19 cellular contexts compared by ENCODE assay signal in the genomic region with DNA sequence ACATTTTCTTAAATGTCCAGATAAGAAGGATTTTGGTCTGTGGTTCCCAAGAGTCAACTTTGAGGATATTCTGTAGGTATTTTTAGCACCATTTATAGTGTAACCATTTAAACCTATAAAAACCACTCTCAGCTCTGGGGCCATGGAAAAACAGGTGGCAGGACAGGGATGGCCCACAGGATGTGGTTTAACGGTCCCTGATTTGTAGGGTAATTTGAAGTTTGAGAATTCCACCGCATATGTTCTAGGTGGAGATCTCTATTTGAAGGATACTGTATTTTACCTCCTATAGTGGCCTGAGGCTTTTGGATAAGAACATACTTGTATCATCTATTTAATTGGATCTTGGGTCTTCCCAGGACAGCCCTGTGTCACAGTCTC.
DNase-seq lines count a peak whose midpoint lies in the region; ATAC-seq, FAIRE-seq and TF ChIP-seq lines count a peak whose summit lies in the region.
"Had no signal": no experiment of that assay in that cellular context is flagged by ENCODE, and none has a peak within 500 bp of the region (broad histone marks: within the 10 kb centered on the region; RNA-seq: fewer than 3 reads in every experiment).

No MANE protein-coding gene starts in this region.

- POLR2A ChIA-PET in K562 (lab: Yijun Ruan, JAX): interaction anchor here (1.1 to 3.6 kb wide), 2 partner anchors 11 to 18 kb away, joined by 5 to 41 read pairs; no protein-coding TSS in a partner anchor

- WGBS in K562 (ENCODE audit: insufficient coverage, low coverage, missing lambda C conversion rate): 2% methylated on average over 2 of the region's 2 CpGs

- H3K4me2 ChIP-seq in KMS-11 (peak overlapping the region; percentile 50), K562 (ENCODE audit: insufficient read depth, low read length) (no peak overlapping the region)

- no peak for ATAC-seq in K562
- no peak for ATAC-seq in HG03354 (IDR thresholded peaks at IDR 0.05; ENCODE audit: poor library complexity, severe bottlenecking, unreplicated experiment)
- ATAC-seq: CD8-positive, alpha-beta T cell; PC-3 had no signal

- TF ChIP-seq EP300 in K562 (IDR thresholded peaks at IDR 0.05; ENCODE audit: low read length): no peak

- FAIRE-seq in K562 (lab: Jason Lieb, UNC): no peak
- FAIRE-seq: G401.6 had no signal

- H3K36me3 ChIP-seq in KMS-11 (ENCODE audit: insufficient read depth) (no peaks in the 10 kb centered on the region), K562 (ENCODE audit: control insufficient read depth, insufficient read depth, low read length) (no peaks in the 10 kb centered on the region), tibial artery (no peaks in the 10 kb centered on the region)
- H3K36me3 ChIP-seq: HAP-1, MG63, SJSA1 had no signal

- H3K9me3 ChIP-seq in K562 (replicated peaks; ENCODE audit: control insufficient read depth, insufficient read depth, low read depth, low read length): no peaks in the 10 kb centered on the region
- peaks cover 0 to 2% (median under 1%) of the 10 kb centered on the region in 3 donors for H3K9me3 ChIP-seq in tibial artery
- H3K9me3 ChIP-seq: HAP-1, MG63, SJSA1 had no signal

- peaks cover 64% of the 10 kb centered on the region for H3K4me1 ChIP-seq in KMS-11 (ENCODE audit: low read depth, poor library complexity, severe bottlenecking)
- no peaks in the 10 kb centered on the region for H3K4me1 ChIP-seq in K562 (replicated peaks in 1 of 2; ENCODE audit: control insufficient read depth in 2 of 2, insufficient read depth in 2 of 2, low read length in 2 of 2)
- no peaks in the 10 kb centered on the region for H3K4me1 ChIP-seq in tibial artery
- H3K4me1 ChIP-seq: HAP-1, SJSA1 had no signal

- in situ Hi-C loops in K562 (cut with MboI): no loop called here

- H3K79me2 ChIP-seq in KMS-11 (ENCODE audit: insufficient read depth, low read depth) (no peaks in the 10 kb centered on the region), K562 (ENCODE audit: control insufficient read depth, insufficient read depth, low read length) (no peaks in the 10 kb centered on the region)

- BruUV-seq in K562 (replicated peaks; lab: Mats Ljungman, UMichigan): no TSS peak

- DNase-seq in NAMALWA (ENCODE audit: low spot score): peak; percentile 32
- DNase-seq in K562 (ENCODE audit: extremely low read depth in 1 of 4, low spot score in 3 of 4): no peak
- DNase-seq in tibial artery: no peak
- DNase-seq in activated CD4-positive, alpha-beta T cell treated with anti-CD3 and anti-CD28 coated beads for 1 hour: no peak
- no peak for DNase-seq in ecto neural progenitor cell (ENCODE audit: low spot score)
- DNase-seq: CD8-positive, alpha-beta T cell; DMS79 treated with DMSO at 0.1 percent for 48 hours; KG1; MG63; NCI-H1436; NCI-H2029; NCI-H2171; NCI-H446 treated with DMSO at 0.1 percent for 48 hours; PC-3 had no signal

- no peak overlapping the region for H3K27ac ChIP-seq in KMS-11
- H3K27ac ChIP-seq in K562 (ENCODE audit: extremely low read depth, low read depth, low read length): no peak overlapping the region
- no peak overlapping the region for H3K27ac ChIP-seq in tibial artery
- H3K27ac ChIP-seq: SJSA1 had no signal

- no peaks in the 10 kb centered on the region for H3K27me3 ChIP-seq in KMS-11 (ENCODE audit: insufficient read depth, low read depth)
- H3K27me3 ChIP-seq in K562 (ENCODE audit: control insufficient read depth in 2 of 2, insufficient read depth in 2 of 2, low read length in 2 of 2): peaks cover 22 to 29% of the 10 kb centered on the region in 2 experiments
- H3K27me3 ChIP-seq in tibial artery: peaks cover 0 to 16% of the 10 kb centered on the region in 2 donors
- H3K27me3 ChIP-seq: MG63 had no signal

- TF ChIP-seq RAD21 in K562 (CRISPR knock-in tag; conservative IDR thresholded peaks at IDR 0.05 in 1 of 2, IDR thresholded peaks at IDR 0.05 in 1 of 2): no peak

- TF ChIP-seq POLR2A in K562 (conservative IDR thresholded peaks at IDR 0.05): no peak

- intact Hi-C loops in K562 (cut with micrococcal nuclease): no loop called here
- intact Hi-C loops in tibial artery (cut with DNase I; ENCODE audit: low total_unique reads): no loop called here

- TF ChIP-seq CTCF in KMS-11 (conservative IDR thresholded peaks at IDR 0.05; ENCODE audit: low read depth, low read length) (no peak), K562 (IDR thresholded peaks at IDR 0.05 in 2 of 3, conservative IDR thresholded peaks at IDR 0.05 in 1 of 3; ENCODE audit: insufficient read depth in 2 of 3, low read depth in 1 of 3, low read length in 3 of 3) (no peak), tibial artery (IDR thresholded peaks at IDR 0.05) (no peak)

- H2AFZ ChIP-seq in KMS-11 (ENCODE audit: low read depth): no peak overlapping the region
- H2AFZ ChIP-seq in K562 (ENCODE audit: low read depth, low read length): no peak overlapping the region

- H3K4me3 ChIP-seq in KMS-11 (IDR thresholded peaks at IDR 0.05; ENCODE audit: insufficient read depth, low read depth, low read length): no peak overlapping the region
- no peak overlapping the region for H3K4me3 ChIP-seq in K562
- no peak overlapping the region for H3K4me3 ChIP-seq in tibial artery
- H3K4me3 ChIP-seq: HAP-1, MG63, SJSA1 had no signal

- H4K20me1 ChIP-seq in KMS-11 (ENCODE audit: insufficient read depth) (no peaks in the 10 kb centered on the region), K562 (replicated peaks; ENCODE audit: control insufficient read depth, insufficient read depth, low read length) (peaks cover 14% of the 10 kb centered on the region)

- CTCF ChIA-PET in K562 (lab: Yijun Ruan, JAX; ENCODE audit: low intra/inter-chr PET ratio): interaction anchor here (0.6 to 1.1 kb wide), 3 partner anchors 52 to 304 kb away, joined by 3 read pairs; no protein-coding TSS in a partner anchor

- no peaks in the 10 kb centered on the region for H3K9me1 ChIP-seq in K562 (ENCODE audit: control insufficient read depth, insufficient read depth, low read length)

- no peak overlapping the region for H3K9ac ChIP-seq in KMS-11
- no peak overlapping the region for H3K9ac ChIP-seq in K562 (ENCODE audit: insufficient read depth in 1 of 2, low read depth in 2 of 2, low read length in 2 of 2)

TF ChIP-seq in K562, 482 proteins besides CTCF, POLR2A, EP300 and RAD21 (continues in another document):
- TF ChIP-seq ZNF586 (CRISPR knock-in tag; conservative IDR thresholded peaks at IDR 0.05) (no peak), ZNF124 (CRISPR knock-in tag; IDR thresholded peaks at IDR 0.05) (no peak), GATAD2B (IDR thresholded peaks at IDR 0.05; ENCODE audit: borderline replicate concordance) (no peak), NR2C2 (CRISPR knock-in tag; IDR thresholded peaks at IDR 0.05) (0 out of 2 replicates have a peak, but pooled peaks have one; percentile 19), NR2C2 (tag; IDR thresholded peaks at IDR 0.05) (no peak)
- TF ChIP-seq, protein P1, sequence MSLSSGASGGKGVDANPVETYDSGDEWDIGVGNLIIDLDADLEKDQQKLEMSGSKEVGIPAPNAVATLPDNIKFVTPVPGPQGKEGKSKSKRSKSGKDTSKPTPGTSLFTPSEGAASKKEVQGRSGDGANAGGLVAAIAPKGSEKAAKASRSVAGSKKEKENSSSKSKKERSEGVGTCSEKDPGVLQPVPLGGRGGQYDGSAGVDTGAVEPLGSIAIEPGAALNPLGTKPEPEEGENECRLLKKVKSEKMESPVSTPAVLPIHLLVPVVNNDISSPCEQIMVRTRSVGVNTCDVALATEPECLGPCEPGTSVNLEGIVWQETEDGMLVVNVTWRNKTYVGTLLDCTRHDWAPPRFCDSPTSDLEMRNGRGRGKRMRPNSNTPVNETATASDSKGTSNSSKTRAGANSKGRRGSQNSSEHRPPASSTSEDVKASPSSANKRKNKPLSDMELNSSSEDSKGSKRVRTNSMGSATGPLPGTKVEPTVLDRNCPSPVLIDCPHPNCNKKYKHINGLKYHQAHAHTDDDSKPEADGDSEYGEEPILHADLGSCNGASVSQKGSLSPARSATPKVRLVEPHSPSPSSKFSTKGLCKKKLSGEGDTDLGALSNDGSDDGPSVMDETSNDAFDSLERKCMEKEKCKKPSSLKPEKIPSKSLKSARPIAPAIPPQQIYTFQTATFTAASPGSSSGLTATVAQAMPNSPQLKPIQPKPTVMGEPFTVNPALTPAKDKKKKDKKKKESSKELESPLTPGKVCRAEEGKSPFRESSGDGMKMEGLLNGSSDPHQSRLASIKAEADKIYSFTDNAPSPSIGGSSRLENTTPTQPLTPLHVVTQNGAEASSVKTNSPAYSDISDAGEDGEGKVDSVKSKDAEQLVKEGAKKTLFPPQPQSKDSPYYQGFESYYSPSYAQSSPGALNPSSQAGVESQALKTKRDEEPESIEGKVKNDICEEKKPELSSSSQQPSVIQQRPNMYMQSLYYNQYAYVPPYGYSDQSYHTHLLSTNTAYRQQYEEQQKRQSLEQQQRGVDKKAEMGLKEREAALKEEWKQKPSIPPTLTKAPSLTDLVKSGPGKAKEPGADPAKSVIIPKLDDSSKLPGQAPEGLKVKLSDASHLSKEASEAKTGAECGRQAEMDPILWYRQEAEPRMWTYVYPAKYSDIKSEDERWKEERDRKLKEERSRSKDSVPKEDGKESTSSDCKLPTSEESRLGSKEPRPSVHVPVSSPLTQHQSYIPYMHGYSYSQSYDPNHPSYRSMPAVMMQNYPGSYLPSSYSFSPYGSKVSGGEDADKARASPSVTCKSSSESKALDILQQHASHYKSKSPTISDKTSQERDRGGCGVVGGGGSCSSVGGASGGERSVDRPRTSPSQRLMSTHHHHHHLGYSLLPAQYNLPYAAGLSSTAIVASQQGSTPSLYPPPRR (CRISPR knock-in tag; IDR thresholded peaks at IDR 0.05; ENCODE audit: borderline replicate concordance): 0 out of 2 replicates have a peak, but pooled peaks have one; percentile 41
- TF ChIP-seq, protein P2, sequence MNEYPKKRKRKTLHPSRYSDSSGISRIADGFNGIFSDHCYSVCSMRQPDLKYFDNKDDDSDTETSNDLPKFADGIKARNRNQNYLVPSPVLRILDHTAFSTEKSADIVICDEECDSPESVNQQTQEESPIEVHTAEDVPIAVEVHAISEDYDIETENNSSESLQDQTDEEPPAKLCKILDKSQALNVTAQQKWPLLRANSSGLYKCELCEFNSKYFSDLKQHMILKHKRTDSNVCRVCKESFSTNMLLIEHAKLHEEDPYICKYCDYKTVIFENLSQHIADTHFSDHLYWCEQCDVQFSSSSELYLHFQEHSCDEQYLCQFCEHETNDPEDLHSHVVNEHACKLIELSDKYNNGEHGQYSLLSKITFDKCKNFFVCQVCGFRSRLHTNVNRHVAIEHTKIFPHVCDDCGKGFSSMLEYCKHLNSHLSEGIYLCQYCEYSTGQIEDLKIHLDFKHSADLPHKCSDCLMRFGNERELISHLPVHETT (CRISPR knock-in tag; conservative IDR thresholded peaks at IDR 0.05 in 1 of 2, IDR thresholded peaks at IDR 0.05 in 1 of 2): peak in 1 of 2 experiments; percentile 58; a peak in 1 of 4 replicates
